In genomic region chr1:114436799-114437198, GRCh38 we compare ENCODE assay signal across 3 cellular contexts.
TF ChIP-seq lines count a peak whose summit lies in the region.

No MANE protein-coding gene starts in this region.

TF ChIP-seq in HepG2, 621 proteins besides CTCF, POLR2A, EP300 and RAD21:
- TF ChIP-seq MAFK (conservative IDR thresholded peaks at IDR 0.05 in 1 of 2, IDR thresholded peaks at IDR 0.05 in 1 of 2; ENCODE audit: low read length in 2 of 2) (peak; percentile 47 to 52; a peak in 3 of 4 replicates), NBN (conservative IDR thresholded peaks at IDR 0.05) (no peak), ZFP36L2 (CRISPR knock-in tag; IDR thresholded peaks at IDR 0.05) (no peak), MAFF (IDR thresholded peaks at IDR 0.05; ENCODE audit: low read depth, low read length) (0 out of 2 replicates have a peak, but pooled peaks have one; percentile 27)

TF ChIP-seq in IMR-90, 13 proteins besides CTCF, POLR2A, EP300 and RAD21:
- TF ChIP-seq MAFK (IDR thresholded peaks at IDR 0.05; ENCODE audit: low read depth, low read length), result 0 out of 2 replicates have a peak, but pooled peaks have one; percentile 10
- no peak for TF ChIP-seq RCOR1 (IDR thresholded peaks at IDR 0.05; ENCODE audit: insufficient replicate concordance, low read length)

TF ChIP-seq in K562, 482 proteins besides CTCF, POLR2A, EP300 and RAD21:
- TF ChIP-seq C11orf30 (IDR thresholded peaks at IDR 0.05; ENCODE audit: low read depth) (peak; percentile 28; the same call in 1 of the 2 replicates), ZBTB43 (CRISPR knock-in tag; IDR thresholded peaks at IDR 0.05) (no peak), MEIS2 (IDR thresholded peaks at IDR 0.05; ENCODE audit: partially characterized antibody) (no peak), ZNF316 (IDR thresholded peaks at IDR 0.05) (peak; percentile 76), PURB (CRISPR knock-in tag; IDR thresholded peaks at IDR 0.05; ENCODE audit: low read depth) (no peak), PBX2 (CRISPR knock-in tag; IDR thresholded peaks at IDR 0.05; ENCODE audit: low read depth) (no peak), PBX2 (tag; conservative IDR thresholded peaks at IDR 0.05; ENCODE audit: low read depth) (no peak), ARID1B (IDR thresholded peaks at IDR 0.05) (no peak), ZNF77 (CRISPR knock-in tag; IDR thresholded peaks at IDR 0.05) (no peak), FOXM1 (IDR thresholded peaks at IDR 0.05; ENCODE audit: low read depth) (no peak), FOXM1 (CRISPR knock-in tag; IDR thresholded peaks at IDR 0.05; ENCODE audit: low read depth) (no peak)
